Comparison of ENCODE assay signal across 1 cellular context in genomic region chr19:16436780-16437179, GRCh38.
TF ChIP-seq lines count a peak whose summit lies in the region.

No MANE protein-coding gene starts in this region.

TF ChIP-seq in K562, 482 proteins besides CTCF, POLR2A, EP300 and RAD21:
- TF ChIP-seq SMARCC2 (IDR thresholded peaks at IDR 0.05; ENCODE audit: low read depth) (no peak), MIER1 (IDR thresholded peaks at IDR 0.05; ENCODE audit: low read depth) (no peak), ZNF311 (CRISPR knock-in tag; IDR thresholded peaks at IDR 0.05) (no peak), PKNOX1 (IDR thresholded peaks at IDR 0.05) (no peak)
TF ChIP-seq in K562: peak in this region for 0.
